In genomic region chr1:215044151-215044550, GRCh38 we compare ENCODE assay signal across 19 cellular contexts.
"Had no signal": no experiment of that assay in that cellular context is flagged by ENCODE, and none has a peak within 500 bp of the region (broad histone marks: within the 10 kb centered on the region; RNA-seq: fewer than 3 reads in every experiment).

No MANE protein-coding gene starts in this region.

- FAIRE-seq: islet of Langerhans had no signal

- ATAC-seq: natural killer cell treated with Interleukin-12 subunit alpha and Interleukin-12 subunit beta and Interleukin-15 and Interleukin-18, amount 100 ng/mL, for 72 hours; right cardiac atrium; sciatic nerve; stimulated activated naive B cell treated with anti-CD40 and anti-IgM and Interleukin-4, amounts not matched to agents 10 μg/mL and 1 μg/mL and 100 μg/mL, for 72 hours had no signal

- DNase-seq: hypothalamus; immature natural killer cell; left ventricle myocardium inferior; mesendoderm; naive B cell; ovary; retina; right cardiac atrium; stimulated activated CD4-positive, alpha-beta T cell treated with anti-CD3 and anti-CD28 coated beads, Interleukin-12 subunit alpha, Interleukin-12 subunit beta, amount 100 ng/mL, for 4 hours; stimulated activated CD4-positive, alpha-beta T cell treated with anti-CD3 and anti-CD28 coated beads, Interleukin-4, amount 100 ng/mL, for 1 hour; stimulated activated naive B cell treated with anti-CD40 and anti-IgM and Interleukin-4, amounts not matched to agents 10 μg/mL and 1 μg/mL and 100 μg/mL, for 72 hours; stimulated activated naive CD8-positive, alpha-beta T cell treated with anti-CD3 and anti-CD28 coated beads, Interleukin-15, Interleukin-2, amounts not matched to agents 100 U/mL and 50 U/mL, for 24 hours; stomach; testis; thyroid gland; transverse colon had no signal
